8 cellular contexts compared by ENCODE assay signal in the genomic region with DNA sequence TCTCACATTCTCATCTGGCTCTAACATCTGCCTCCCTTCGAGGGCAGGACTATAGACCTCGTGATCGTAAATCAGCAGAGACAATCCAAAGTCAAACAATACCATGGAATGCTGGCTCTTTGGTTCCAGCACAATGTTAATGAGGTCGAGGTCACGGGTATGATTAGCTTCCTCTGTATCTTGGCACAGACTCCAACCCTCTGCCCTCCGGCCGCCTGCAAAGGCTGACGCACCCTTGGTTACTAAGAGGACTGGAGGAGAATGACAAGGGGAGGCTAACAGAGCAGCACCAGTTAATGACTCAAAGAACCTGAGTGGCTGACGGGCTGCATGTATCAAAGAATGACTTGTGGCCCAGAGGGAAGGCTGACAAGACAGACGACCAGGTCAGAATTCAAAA. TPM values are rescaled to one million over a fixed set of nuclear protein-coding genes. Genes with fewer than 3 reads are reported as not detected.
A peak's percentile ranks its signal among the peaks of the same experiment; 100 is the strongest.
DNase-seq lines count a peak whose midpoint lies in the region; TF ChIP-seq lines count a peak whose summit lies in the region.

No MANE protein-coding gene starts in this region.

- peaks cover 6% of the 10 kb centered on the region for H3K27me3 Mint-ChIP-seq in activated CD4-positive, alpha-beta T cell treated with anti-CD3 and anti-CD28 coated beads, Interleukin-2, amount 10 ng/mL, durations not matched to agents 7 days and 5 days

- TF ChIP-seq CTCF in PC-9 (conservative IDR thresholded peaks at IDR 0.05) (no peak), fibroblast of mammary gland (conservative IDR thresholded peaks at IDR 0.05; ENCODE audit: control insufficient read depth, insufficient read depth, low read depth, low read length) (no peak), GM20000 (IDR thresholded peaks at IDR 0.05; ENCODE audit: extremely low read depth, missing control alignments) (no peak)

- no peaks in the 10 kb centered on the region for H3K9me3 Mint-ChIP-seq in activated CD4-positive, alpha-beta T cell treated with anti-CD3 and anti-CD28 coated beads, Interleukin-2, amount 10 ng/mL, durations not matched to agents 7 days and 5 days

- CTCF ChIA-PET in PC-9 (lab: Charles Lee), result no interaction called here
- CTCF ChIA-PET in activated CD4-positive, alpha-beta T cell treated with anti-CD3 and anti-CD28 coated beads, Interleukin-2, amount 10 ng/mL, durations not matched to agents 7 days and 5 days (lab: Charles Lee), result no interaction called here

- no peak overlapping the region for H3K27ac Mint-ChIP-seq in activated CD4-positive, alpha-beta T cell treated with anti-CD3 and anti-CD28 coated beads, Interleukin-2, amount 10 ng/mL, durations not matched to agents 7 days and 5 days

- H2AFZ ChIP-seq in PC-9, result no peak overlapping the region

- H3K9me3 ChIP-seq in PC-9 (ENCODE audit: insufficient read depth, low read depth), result no peaks in the 10 kb centered on the region

- H3K36me3 Mint-ChIP-seq in activated CD4-positive, alpha-beta T cell treated with anti-CD3 and anti-CD28 coated beads, Interleukin-2, amount 10 ng/mL, durations not matched to agents 7 days and 5 days (ENCODE audit: low read depth), result no peaks in the 10 kb centered on the region

- no peak overlapping the region for H3K4me3 Mint-ChIP-seq in activated CD4-positive, alpha-beta T cell treated with anti-CD3 and anti-CD28 coated beads, Interleukin-2, amount 10 ng/mL, durations not matched to agents 7 days and 5 days

- in situ Hi-C loops in Caki2 (cut with HindIII; ENCODE audit: low pct_unique_long_range_greater_than_20kb, low sequenced_read_pairs), result no loop called here

- H3K4me3 ChIP-seq in PC-9 (no peak overlapping the region; the same call in 1 of the 2 replicates), fibroblast of mammary gland (ENCODE audit: control insufficient read depth, low read depth, low read length) (no peak overlapping the region)

- DNase-seq in Caki2 (ENCODE audit: low read depth) (peak; percentile 98), PC-9 (peak; percentile 88 to 94), fibroblast of mammary gland (ENCODE audit: low read depth) (peak; percentile 98), non-pigmented ciliary epithelial cell (ENCODE audit: low read depth) (peak; percentile 78), NCI-H1092 treated with DMSO at 0.1 percent for 48 hours (lab: John Stamatoyannopoulos, UW) (no peak), GM20000 (ENCODE audit: low spot score) (no peak)
- DNase-seq in activated CD4-positive, alpha-beta T cell treated with anti-CD3 and anti-CD28 coated beads, Interleukin-2, amount 10 ng/mL, durations not matched to agents 7 days and 5 days, result no peak
- DNase-seq in activated naive CD4-positive, alpha-beta T cell treated with anti-CD3 and anti-CD28 coated beads, Interleukin-2, amount 50 U/mL, for 16 hours, result no peak

- H3K4me1 ChIP-seq in PC-9 (replicated peaks; ENCODE audit: insufficient read depth), result peaks cover 48% of the 10 kb centered on the region

- peaks cover 3% of the 10 kb centered on the region; the same call in 1 of the 2 replicates for H3F3A ChIP-seq in PC-9 (ENCODE audit: insufficient read depth, low read depth)

- BruUV-seq in PC-9 (replicated peaks; lab: Mats Ljungman, UMichigan), result no TSS peak

- no peaks in the 10 kb centered on the region for H3K9me2 ChIP-seq in PC-9 (ENCODE audit: insufficient read depth)

- H3K27ac ChIP-seq in PC-9, result peak overlapping the region; percentile 75

- peak overlapping the region; percentile 40 for H3K4me2 ChIP-seq in PC-9

- H3K36me3 ChIP-seq in PC-9 (ENCODE audit: low read depth), result no peaks in the 10 kb centered on the region

- intact Hi-C loops in PC-9 (cut with micrococcal nuclease; ENCODE audit: unreplicated experiment), result loop anchor here (1.0 kb wide), 1 partner anchor 43 kb away; no protein-coding TSS in a partner anchor

- H3K27me3 ChIP-seq in PC-9 (ENCODE audit: insufficient read depth, low read depth), result no peaks in the 10 kb centered on the region

- POLR2A ChIA-PET in PC-9 (lab: Charles Lee; ENCODE audit: unreplicated experiment), result interaction anchor here (0.6 kb wide), 3 partner anchors 109 to 131 kb away, joined by 5 to 6 read pairs (median 5); no protein-coding TSS in a partner anchor
- POLR2A ChIA-PET in activated CD4-positive, alpha-beta T cell treated with anti-CD3 and anti-CD28 coated beads, Interleukin-2, amount 10 ng/mL, durations not matched to agents 7 days and 5 days (lab: Charles Lee), result no interaction called here

- H3K4me1 Mint-ChIP-seq in activated CD4-positive, alpha-beta T cell treated with anti-CD3 and anti-CD28 coated beads, Interleukin-2, amount 10 ng/mL, durations not matched to agents 7 days and 5 days, result no peaks in the 10 kb centered on the region

- peaks cover 81% of the 10 kb centered on the region for H3K79me2 ChIP-seq in PC-9 (ENCODE audit: low read depth)

- no peaks in the 10 kb centered on the region for H4K20me1 ChIP-seq in PC-9 (ENCODE audit: insufficient read depth)

RNA-seq across cellular contexts. Expression of gene LHFPL2, which starts 10.1 kb away (rescaled TPM):
- 49.9 and 62.5 TPM in 2 replicates for total RNA-seq in Caki2 (2014; rRNA removed; shearing (Covaris generic); ENCODE audit: low replicate concordance)
- 10.1 and 14.0 TPM in 2 replicates for total RNA-seq in PC-9 (2021)
- under 1 TPM; 0.15 to 0.37 TPM for total RNA-seq in activated CD4-positive, alpha-beta T cell treated with anti-CD3 and anti-CD28 coated beads, Interleukin-2, amount 10 ng/mL, durations not matched to agents 7 days and 5 days

Comparison
In these comparisons a context has a peak if more than half of its experiments do, and no peak if none do; other contexts are left out.
1. DNase-seq: peak in Caki2 (single experiment), PC-9 (2 of 2), fibroblast of mammary gland (single experiment) and non-pigmented ciliary epithelial cell (single experiment); none in activated CD4-positive, alpha-beta T cell treated with anti-CD3 and anti-CD28 coated beads, Interleukin-2, amount 10 ng/mL, durations not matched to agents 7 days and 5 days (single experiment), NCI-H1092 treated with DMSO at 0.1 percent for 48 hours (single experiment), GM20000 (single experiment) and activated naive CD4-positive, alpha-beta T cell treated with anti-CD3 and anti-CD28 coated beads, Interleukin-2, amount 50 U/mL, for 16 hours (single experiment).